ENCODE assay signal across 1 cellular context in genomic region chr6:137157601-137158000, GRCh38.
A peak's percentile ranks its signal among the peaks of the same experiment; 100 is the strongest.
TF ChIP-seq lines count a peak whose summit lies in the region.

No MANE protein-coding gene starts in this region.

TF ChIP-seq in K562, 482 proteins besides CTCF, POLR2A, EP300 and RAD21 (continued from another document and continues in another):
- TF ChIP-seq MGA (IDR thresholded peaks at IDR 0.05) (0 out of 2 replicates have a peak, but pooled peaks have one; percentile 29), RBM25 (IDR thresholded peaks at IDR 0.05; ENCODE audit: low read depth, low read length, severe bottlenecking) (no peak), VEZF1 (CRISPR knock-in tag; IDR thresholded peaks at IDR 0.05) (peak; percentile 89), TFE3 (CRISPR knock-in tag; IDR thresholded peaks at IDR 0.05) (no peak), PCBP1 (IDR thresholded peaks at IDR 0.05; ENCODE audit: low read depth, low read length, poor library complexity, severe bottlenecking) (no peak), NFIX (CRISPR knock-in tag; IDR thresholded peaks at IDR 0.05; ENCODE audit: low read depth) (0 out of 2 replicates have a peak, but pooled peaks have one; percentile 48), NUFIP1 (IDR thresholded peaks at IDR 0.05; ENCODE audit: partially characterized antibody) (no peak), RBM17 (IDR thresholded peaks at IDR 0.05; ENCODE audit: borderline replicate concordance, low read depth, low read length) (no peak), HDAC1 (IDR thresholded peaks at IDR 0.05) (no peak), BDP1 (IDR thresholded peaks at IDR 0.05; ENCODE audit: insufficient read depth, insufficient read length) (no peak), ELK1 (CRISPR knock-in tag; IDR thresholded peaks at IDR 0.05) (no peak), SLC30A9 (CRISPR knock-in tag; IDR thresholded peaks at IDR 0.05) (no peak), ZNF121 (CRISPR knock-in tag; conservative IDR thresholded peaks at IDR 0.05) (no peak), POLR2AphosphoS5 (IDR thresholded peaks at IDR 0.05; ENCODE audit: control insufficient read depth, insufficient read depth, low read depth, low read length) (no peak), ZNF197 (CRISPR knock-in tag; IDR thresholded peaks at IDR 0.05; ENCODE audit: low read depth) (no peak), CBX8 (IDR thresholded peaks at IDR 0.05; ENCODE audit: borderline replicate concordance, extremely low read depth, low read depth, low read length, poor library complexity, severe bottlenecking) (no peak), SRSF9 (IDR thresholded peaks at IDR 0.05; ENCODE audit: borderline replicate concordance, low read depth, low read length) (no peak), NFIC (IDR thresholded peaks at IDR 0.05) (peak; percentile 90), CCNT2 (IDR thresholded peaks at IDR 0.05; ENCODE audit: borderline replicate concordance, extremely low read depth, insufficient read length, low read depth, low read length) (no peak), HES1 (IDR thresholded peaks at IDR 0.05; ENCODE audit: low read depth) (no peak), NFE2L1 (tag; IDR thresholded peaks at IDR 0.05; ENCODE audit: borderline replicate concordance, low read depth) (no peak), FOS (IDR thresholded peaks at IDR 0.05; ENCODE audit: extremely low read depth, insufficient read length) (no peak), SIN3A (IDR thresholded peaks at IDR 0.05; ENCODE audit: borderline replicate concordance in 2 of 2, control insufficient read depth in 1 of 2, low read depth in 2 of 2, low read length in 2 of 2) (no peak), ZNF639 (CRISPR knock-in tag; conservative IDR thresholded peaks at IDR 0.05 in 1 of 2, IDR thresholded peaks at IDR 0.05 in 1 of 2) (0 out of 4 replicates have a peak, but pooled peaks of 1 of the 2 experiments have one; percentile 42), GATAD2A (IDR thresholded peaks at IDR 0.05) (no peak), TCF3 (CRISPR knock-in tag; IDR thresholded peaks at IDR 0.05) (no peak), SNRNP70 (optimal IDR thresholded peaks at IDR 0.05; ENCODE audit: low read depth, low read length) (no peak), MCM3 (IDR thresholded peaks at IDR 0.05) (no peak), TOE1 (IDR thresholded peaks at IDR 0.05; ENCODE audit: borderline replicate concordance) (no peak), TOE1 (CRISPR knock-in tag; IDR thresholded peaks at IDR 0.05; ENCODE audit: borderline replicate concordance, low read depth) (no peak), ZNF174 (CRISPR knock-in tag; IDR thresholded peaks at IDR 0.05) (no peak), HDAC8 (tag; IDR thresholded peaks at IDR 0.05) (no peak), SMAD3 (CRISPR knock-in tag; conservative IDR thresholded peaks at IDR 0.05) (no peak), NR2C1 (IDR thresholded peaks at IDR 0.05) (no peak), NR2C1 (tag; IDR thresholded peaks at IDR 0.05) (no peak), E2F4 (CRISPR knock-in tag; IDR thresholded peaks at IDR 0.05; ENCODE audit: low read depth) (no peak), FOXK2 (conservative IDR thresholded peaks at IDR 0.05 in 1 of 2, IDR thresholded peaks at IDR 0.05 in 1 of 2; ENCODE audit: low read depth in 2 of 2) (no peak), GABPA (tag; conservative IDR thresholded peaks at IDR 0.05; ENCODE audit: low read depth) (0 out of 2 replicates have a peak, but pooled peaks have one; percentile 14), HMBOX1 (IDR thresholded peaks at IDR 0.05) (no peak), CBFA2T3 (IDR thresholded peaks at IDR 0.05) (no peak), U2AF2 (optimal IDR thresholded peaks at IDR 0.05; ENCODE audit: low read depth, low read length) (no peak), MYC (IDR thresholded peaks at IDR 0.05; ENCODE audit: low read depth, low read length) (0 out of 2 replicates have a peak, but pooled peaks have one; percentile 21), MYC (CRISPR knock-in tag; IDR thresholded peaks at IDR 0.05; ENCODE audit: borderline replicate concordance, low read depth) (no peak), RAD51 (IDR thresholded peaks at IDR 0.05; ENCODE audit: borderline replicate concordance, low read depth) (no peak), FOXJ2 (tag; IDR thresholded peaks at IDR 0.05) (peak; percentile 66; the same call in 1 of the 2 replicates)
